ENCODE assay signal across 10 cellular contexts in genomic region chr17:45353047-45353446, GRCh38. TPM values are rescaled to one million over a fixed set of nuclear protein-coding genes. Genes with fewer than 3 reads are reported as not detected.
DNase-seq lines count a peak whose midpoint lies in the region; ATAC-seq and TF ChIP-seq lines count a peak whose summit lies in the region.
"Had no signal": no experiment of that assay in that cellular context is flagged by ENCODE, and none has a peak within 500 bp of the region (broad histone marks: within the 10 kb centered on the region; RNA-seq: fewer than 3 reads in every experiment).

No MANE protein-coding gene starts in this region.

- H3K79me2 ChIP-seq in Loucy (ENCODE audit: insufficient read depth, low read length): no peaks in the 10 kb centered on the region

- no peaks in the 10 kb centered on the region for H4K20me1 ChIP-seq in Loucy (ENCODE audit: insufficient read depth, low read length, poor library complexity, severe bottlenecking)

- 42 to 52% (median 48%) methylated on average over 4 of the region's 4 CpGs for WGBS in spleen, 5 donors

- CTCF ChIA-PET in CD8-positive, alpha-beta memory T cell (lab: Charles Lee): no interaction called here

- ATAC-seq in HG02610 (IDR thresholded peaks at IDR 0.05; ENCODE audit: unreplicated experiment): no peak

- H3K9me3 ChIP-seq in Loucy (ENCODE audit: insufficient read depth, low read depth, low read length) (no peaks in the 10 kb centered on the region), spleen (peaks cover 0 to 8% (median 0%) of the 10 kb centered on the region in 8 donors)
- H3K9me3 ChIP-seq in CD8-positive, alpha-beta memory T cell (ENCODE audit: low read length): no peaks in the 10 kb centered on the region

- no peak overlapping the region for H3K4me2 ChIP-seq in Loucy (ENCODE audit: low read depth, low read length, poor library complexity, severe bottlenecking)

- H3K4me1 ChIP-seq in Loucy (ENCODE audit: insufficient read depth, low read length, poor library complexity, severe bottlenecking) (no peaks in the 10 kb centered on the region), spleen (peaks cover 0 to 5% (median 0%) of the 10 kb centered on the region in 6 donors)
- H3K4me1 ChIP-seq in CD8-positive, alpha-beta memory T cell (ENCODE audit: insufficient read depth, low read length): no peaks in the 10 kb centered on the region

- no peak overlapping the region for H3K9ac ChIP-seq in Loucy (ENCODE audit: low read depth, low read length, poor library complexity, severe bottlenecking)

- POLR2A ChIA-PET in CD8-positive, alpha-beta memory T cell (lab: Charles Lee): no interaction called here

- no peaks in the 10 kb centered on the region for H3F3A ChIP-seq in Loucy (ENCODE audit: low read depth)

- H3K9me2 ChIP-seq in Loucy (replicated peaks; ENCODE audit: low read depth, low read length): no peaks in the 10 kb centered on the region

- H3K4me1 Mint-ChIP-seq in CD8-positive, alpha-beta memory T cell: peaks cover 2 to 5% (median 3%) of the 10 kb centered on the region in 3 donors

- DNase-seq in CD1c-positive myeloid dendritic cell (ENCODE audit: extremely low spot score) (peak; percentile 87), activated T-cell treated with anti-CD3 and anti-CD28 coated beads for 48 hours (ENCODE audit: low read depth) (peak; percentile 21), spleen (peak; percentile 1), mesenteric fat pad (ENCODE audit: low spot score) (no peak), EL (no peak)
- no peak for DNase-seq in CD8-positive, alpha-beta memory T cell
- DNase-seq: activated gamma-delta T cell; CD4-positive, CD25-positive, alpha-beta regulatory T cell had no signal

- H3K27ac ChIP-seq in spleen: no peak overlapping the region
- H3K27ac ChIP-seq in CD8-positive, alpha-beta memory T cell (ENCODE audit: low read depth, low read length): no peak overlapping the region

- TF ChIP-seq CTCF in Loucy (conservative IDR thresholded peaks at IDR 0.05; ENCODE audit: low read length): no peak
- TF ChIP-seq CTCF in spleen (IDR thresholded peaks at IDR 0.05 in 8 of 11, conservative IDR thresholded peaks at IDR 0.05 in 3 of 11): no peak

- H3K4me3 ChIP-seq in Loucy (ENCODE audit: low read length, poor library complexity, severe bottlenecking): no peak overlapping the region
- no peak overlapping the region for H3K4me3 ChIP-seq in spleen
- no peak overlapping the region for H3K4me3 ChIP-seq in CD8-positive, alpha-beta memory T cell (ENCODE audit: low read length)

- H3K27me3 Mint-ChIP-seq in CD8-positive, alpha-beta memory T cell: peaks cover 3 to 8% of the 10 kb centered on the region in 2 donors

- H3K36me3 ChIP-seq in Loucy (ENCODE audit: insufficient read depth, low read length) (no peaks in the 10 kb centered on the region), spleen (no peaks in the 10 kb centered on the region)
- H3K36me3 ChIP-seq in CD8-positive, alpha-beta memory T cell (ENCODE audit: insufficient read depth, low read length): no peaks in the 10 kb centered on the region

- peak overlapping the region in 2 of 8 donors; percentile 17 to 22 for H3K27ac Mint-ChIP-seq in CD8-positive, alpha-beta memory T cell
- H3K27ac Mint-ChIP-seq: CD4-positive, CD25-positive, alpha-beta regulatory T cell had no signal

- no peaks in the 10 kb centered on the region for H3K36me3 Mint-ChIP-seq in CD8-positive, alpha-beta memory T cell

- no peak overlapping the region for H3K4me3 Mint-ChIP-seq in CD8-positive, alpha-beta memory T cell
- H3K4me3 Mint-ChIP-seq: CD4-positive, CD25-positive, alpha-beta regulatory T cell had no signal

- peaks cover 0 to 7% (median 0%) of the 10 kb centered on the region in 5 donors for H3K9me3 Mint-ChIP-seq in CD8-positive, alpha-beta memory T cell

- no peaks in the 10 kb centered on the region for H3K27me3 ChIP-seq in Loucy (ENCODE audit: insufficient read depth, low read length, poor library complexity, severe bottlenecking)
- H3K27me3 ChIP-seq in spleen (replicated peaks in 1 of 7): peaks cover 0 to 5% (median 0%) of the 10 kb centered on the region in 7 donors
- H3K27me3 ChIP-seq in CD8-positive, alpha-beta memory T cell (ENCODE audit: insufficient read depth, low read length, poor library complexity, severe bottlenecking): no peaks in the 10 kb centered on the region

- intact Hi-C loops in spleen (cut with DNase I; ENCODE audit: low total_unique reads): no loop called here

- no peak for TF ChIP-seq POLR2A in spleen (IDR thresholded peaks at IDR 0.05)

- peak overlapping the region; percentile 58; the same call in 1 of the 2 replicates for H2AFZ ChIP-seq in Loucy (ENCODE audit: low read length)

RNA-seq across cellular contexts. Expression of gene MAP3K14, which starts 36.2 kb away (rescaled TPM):
- 10 to 100 TPM; 22.1 to 36.3 (median 32.1) TPM for total RNA-seq in spleen
- polyA plus RNA-seq in spleen: 10 to 100 TPM; 17.3 to 18.8 (median 18.0) TPM
- 8.7 TPM for total RNA-seq in mesenteric fat pad
- total RNA-seq in CD8-positive, alpha-beta memory T cell: 10 to 100 TPM; 60.2 to 62.4 TPM
- polyA plus RNA-seq in CD8-positive, alpha-beta memory T cell: 9.0 TPM

Comparison
In these comparisons a context has a peak if more than half of its experiments do, and no peak if none do; other contexts are left out.
1. DNase-seq: peak in CD1c-positive myeloid dendritic cell (single experiment), activated T-cell treated with anti-CD3 and anti-CD28 coated beads for 48 hours (single experiment) and spleen (single experiment); none in mesenteric fat pad (single experiment), EL (single experiment) and CD8-positive, alpha-beta memory T cell (0 of 5).